In the genomic region with DNA sequence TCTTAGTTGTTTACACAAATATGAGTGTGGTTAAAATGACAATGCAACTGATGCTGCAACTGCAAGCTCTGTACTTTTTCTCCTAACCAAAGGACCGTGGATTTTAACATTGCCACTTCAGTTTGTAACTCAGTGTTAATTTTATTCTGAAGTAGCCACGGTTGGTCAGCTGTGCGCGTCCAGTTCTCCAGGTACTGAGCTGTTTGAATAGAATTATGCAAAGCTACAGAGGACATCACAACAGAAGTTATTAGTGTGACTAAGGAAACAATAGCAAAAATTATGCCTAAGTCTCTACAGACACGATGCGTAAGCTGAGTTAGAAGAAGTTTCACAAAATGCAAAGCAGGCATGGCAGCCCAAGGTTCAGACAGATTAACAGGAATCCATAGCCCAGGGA, we compare ENCODE assay signal across 22 cellular contexts.
"Had no signal": no experiment of that assay in that cellular context is flagged by ENCODE, and none has a peak within 500 bp of the region (broad histone marks: within the 10 kb centered on the region; RNA-seq: fewer than 3 reads in every experiment).

No MANE protein-coding gene starts in this region.

- H2AFZ ChIP-seq: parathyroid adenoma had no signal

- H3K9me3 ChIP-seq: colonic mucosa, esophagus muscularis mucosa, gastroesophageal sphincter, heart right ventricle, neutrophil, spleen, testis, tibial nerve, upper lobe of left lung had no signal

- H3K79me2 ChIP-seq: parathyroid adenoma had no signal

- H3K4me1 ChIP-seq: colonic mucosa, foreskin keratinocyte, parathyroid adenoma, testis had no signal

- H3K4me3 ChIP-seq: colonic mucosa, esophagus muscularis mucosa, gastroesophageal sphincter, heart right ventricle, lung, skin epidermis, spleen, testis, tibial nerve, upper lobe of left lung had no signal

- H3K9ac ChIP-seq: parathyroid adenoma had no signal

- H3K36me3 ChIP-seq: colonic mucosa, esophagus muscularis mucosa, gastroesophageal sphincter, heart right ventricle, neutrophil, spleen, tibial nerve, upper lobe of left lung had no signal

- DNase-seq: colonic mucosa; effector memory CD4-positive, alpha-beta T cell; foreskin keratinocyte; heart right ventricle; hippocampal formation; islet precursor cell; kidney glomerular epithelial cell; natural killer cell; right cardiac atrium; spleen; stimulated activated CD4-positive, alpha-beta T cell treated with anti-CD3 and anti-CD28 coated beads, Interleukin-4, amount 100 ng/mL, for 4 hours; stimulated activated naive CD8-positive, alpha-beta T cell treated with anti-CD3 and anti-CD28 coated beads, Interleukin-15, Interleukin-2, amounts not matched to agents 100 U/mL and 50 U/mL, for 24 hours; substantia nigra; testis; upper lobe of left lung had no signal

- H3K27ac ChIP-seq: colonic mucosa, esophagus muscularis mucosa, foreskin keratinocyte, gastroesophageal sphincter, heart right ventricle, neutrophil, parathyroid adenoma, skin epidermis, spleen, testis, tibial nerve, upper lobe of left lung had no signal

- H3K27me3 ChIP-seq: colonic mucosa, esophagus muscularis mucosa, foreskin keratinocyte, gastroesophageal sphincter, heart right ventricle, spleen, testis, tibial nerve, upper lobe of left lung had no signal
